ENCODE assay signal across 18 cellular contexts in genomic region chr20:15188415-15188814, GRCh38.
DNase-seq lines count a peak whose midpoint lies in the region; ATAC-seq and TF ChIP-seq lines count a peak whose summit lies in the region.
"Had no signal": no experiment of that assay in that cellular context is flagged by ENCODE, and none has a peak within 500 bp of the region (broad histone marks: within the 10 kb centered on the region; RNA-seq: fewer than 3 reads in every experiment).

No MANE protein-coding gene starts in this region.

- H2BK20ac ChIP-seq in IMR-90 (ENCODE audit: low read depth, low read length): no peak overlapping the region

- CTCF ChIA-PET in mammary epithelial cell (lab: Charles Lee; ENCODE audit: low non-redundant PET) (no interaction called here), IMR-90 (lab: Yijun Ruan, JAX) (no interaction called here)

- TF ChIP-seq CTCF in mammary epithelial cell (conservative IDR thresholded peaks at IDR 0.05 in 1 of 2, IDR thresholded peaks at IDR 0.05 in 1 of 2; ENCODE audit: extremely low read depth in 1 of 2, insufficient read depth in 1 of 2, low read depth in 1 of 2, low read length in 2 of 2) (no peak), breast epithelium (IDR thresholded peaks at IDR 0.05) (no peak), IMR-90 (conservative IDR thresholded peaks at IDR 0.05; ENCODE audit: low read depth, low read length) (no peak), CD14-positive monocyte (IDR thresholded peaks at IDR 0.05) (no peak)

- BruUV-seq in mammary epithelial cell (replicated peaks; lab: Mats Ljungman, UMichigan) (no TSS peak), IMR-90 (replicated peaks; lab: Mats Ljungman, UMichigan) (no TSS peak)

- WGBS in mammary epithelial cell (ENCODE audit: low coverage, missing lambda C conversion rate): 78% methylated on average over 3 of the region's 3 CpGs
- WGBS in IMR-90 (ENCODE audit: extremely low coverage in 2 of 2, insufficient read length in 1 of 2), 2 experiments: no CpG with 5 or more reads among the region's 3 CpGs

- H2BK15ac ChIP-seq in IMR-90 (ENCODE audit: low read depth, low read length): no peak overlapping the region

- H3K27ac ChIP-seq in mammary epithelial cell (ENCODE audit: insufficient read depth, low read depth, low read length) (no peak overlapping the region), breast epithelium (no peak overlapping the region), IMR-90 (ENCODE audit: insufficient read depth, low read length) (no peak overlapping the region)
- H3K27ac ChIP-seq: 22Rv1; BLaER1 treated with 17β-estradiol and CSF1 and Interleukin-3, amounts not matched to agents 10 nM and 100 nM had no signal

- TF ChIP-seq POLR2A in breast epithelium (IDR thresholded peaks at IDR 0.05): no peak
- no peak for TF ChIP-seq POLR2A in IMR-90 (IDR thresholded peaks at IDR 0.05; ENCODE audit: low read depth, low read length)

- ATAC-seq in IMR-90 (ENCODE audit: low read depth) (no peak), sciatic nerve (peak; percentile 66), HG03342 (IDR thresholded peaks at IDR 0.05; ENCODE audit: unreplicated experiment) (no peak)
- ATAC-seq: HCT116 had no signal

- H2AFZ ChIP-seq in mammary epithelial cell (ENCODE audit: low read depth, low read length) (no peak overlapping the region), IMR-90 (replicated peaks; ENCODE audit: low read length, poor library complexity) (no peak overlapping the region)

- intact Hi-C loops in mammary epithelial cell (cut with micrococcal nuclease) (no loop called here), breast epithelium (cut with DNase I; ENCODE audit: low total_unique reads) (no loop called here), IMR-90 (cut with micrococcal nuclease) (no loop called here), sciatic nerve (cut with DNase I) (no loop called here), CD14-positive monocyte (cut with micrococcal nuclease) (no loop called here)

- no peak overlapping the region for H2BK5ac ChIP-seq in IMR-90 (ENCODE audit: low read depth, low read length, poor library complexity, severe bottlenecking)

- H4K8ac ChIP-seq in IMR-90 (ENCODE audit: low read depth in 2 of 2, low read length in 2 of 2): no peak overlapping the region

- H4K5ac ChIP-seq in IMR-90 (ENCODE audit: low read depth, low read length): no peak overlapping the region

- no peaks in the 10 kb centered on the region for H3K36me3 Mint-ChIP-seq in CD14-positive monocyte
- H3K36me3 Mint-ChIP-seq: CD4-positive, CD25-positive, alpha-beta regulatory T cell; CD8-positive, alpha-beta memory T cell had no signal

- no peak overlapping the region for H4K91ac ChIP-seq in IMR-90 (ENCODE audit: insufficient read depth, low read depth, low read length)

- no peaks in the 10 kb centered on the region for H3K27me3 ChIP-seq in mammary epithelial cell (ENCODE audit: insufficient read depth, low read length)
- no peaks in the 10 kb centered on the region for H3K27me3 ChIP-seq in breast epithelium
- no peaks in the 10 kb centered on the region for H3K27me3 ChIP-seq in IMR-90 (ENCODE audit: control insufficient read depth, insufficient read depth, low read length)
- no peaks in the 10 kb centered on the region for H3K27me3 ChIP-seq in endocrine pancreas (ENCODE audit: control insufficient read depth, insufficient read depth, low read length)
- H3K27me3 ChIP-seq: BLaER1 treated with 17β-estradiol and CSF1 and Interleukin-3, amounts not matched to agents 10 nM and 100 nM had no signal

- H2AK5ac ChIP-seq in IMR-90 (ENCODE audit: low read depth, low read length): no peak overlapping the region

- H3K18ac ChIP-seq in IMR-90 (ENCODE audit: low read depth, low read length): no peak overlapping the region

- no peaks in the 10 kb centered on the region for H3K79me2 ChIP-seq in mammary epithelial cell (ENCODE audit: insufficient read depth, low read length)

- H3K9me1 ChIP-seq in IMR-90 (ENCODE audit: insufficient read depth, low read length): no peaks in the 10 kb centered on the region

- TF ChIP-seq RAD21 in IMR-90 (IDR thresholded peaks at IDR 0.05; ENCODE audit: low read length): no peak

- H3K4me3 Mint-ChIP-seq in CD14-positive monocyte: no peak overlapping the region
- H3K4me3 Mint-ChIP-seq: CD8-positive, alpha-beta memory T cell; HFFc6 had no signal

- dilution Hi-C loops in mammary epithelial cell (cut with HindIII; ENCODE audit: low sequenced_read_pairs) (no loop called here), IMR-90 (cut with HindIII; ENCODE audit: low sequenced_read_pairs, unreplicated experiment) (no loop called here)

- H3K4me2 ChIP-seq in mammary epithelial cell (ENCODE audit: insufficient read depth, low read depth, low read length) (no peak overlapping the region), IMR-90 (ENCODE audit: low read depth, low read length) (no peak overlapping the region)

- H3K4me1 Mint-ChIP-seq in CD14-positive monocyte: no peaks in the 10 kb centered on the region
- H3K4me1 Mint-ChIP-seq: CD4-positive, CD25-positive, alpha-beta regulatory T cell; CD8-positive, alpha-beta memory T cell had no signal

- H2AK9ac ChIP-seq in IMR-90 (replicated peaks; ENCODE audit: low read depth, low read length, poor library complexity): no peak overlapping the region

- peaks cover 0 to 1% (median 0%) of the 10 kb centered on the region in 3 donors for H3K27me3 Mint-ChIP-seq in CD14-positive monocyte (ENCODE audit: low read depth in 3 of 3)
- H3K27me3 Mint-ChIP-seq: CD4-positive, CD25-positive, alpha-beta regulatory T cell; CD8-positive, alpha-beta memory T cell had no signal

- H3K9ac ChIP-seq in mammary epithelial cell (ENCODE audit: insufficient read depth, low read length): no peak overlapping the region
- no peak overlapping the region for H3K9ac ChIP-seq in IMR-90 (ENCODE audit: low read depth, low read length)
- no peak overlapping the region for H3K9ac ChIP-seq in endocrine pancreas (ENCODE audit: control insufficient read depth, insufficient read depth, low read length)
- H3K9ac ChIP-seq: BLaER1 treated with 17β-estradiol and CSF1 and Interleukin-3, amounts not matched to agents 10 nM and 100 nM had no signal

- H3K9me3 ChIP-seq in mammary epithelial cell (replicated peaks; ENCODE audit: insufficient read depth, low read length): no peaks in the 10 kb centered on the region
- H3K9me3 ChIP-seq in breast epithelium: no peaks in the 10 kb centered on the region
- 0 out of 2 replicates have a peak, but pooled peaks cover 6% of the 10 kb centered on the region for H3K9me3 ChIP-seq in IMR-90 (ENCODE audit: control insufficient read depth, insufficient read depth, low read length)
- no peaks in the 10 kb centered on the region for H3K9me3 ChIP-seq in endocrine pancreas (ENCODE audit: control insufficient read depth, low read length)
- H3K9me3 ChIP-seq: Caco-2 had no signal

- in situ Hi-C loops in mammary epithelial cell (cut with MboI; ENCODE audit: low sequenced_read_pairs in 2 of 2): no loop called here
- in situ Hi-C loops in IMR-90 (cut with MboI; ENCODE audit: low sequenced_read_pairs): no loop called here

- H3K14ac ChIP-seq in IMR-90 (replicated peaks; ENCODE audit: low read depth, low read length): no peak overlapping the region

- H3K4me1 ChIP-seq in mammary epithelial cell (ENCODE audit: insufficient read depth, low read length): no peaks in the 10 kb centered on the region
- no peaks in the 10 kb centered on the region for H3K4me1 ChIP-seq in breast epithelium
- H3K4me1 ChIP-seq in IMR-90 (ENCODE audit: control insufficient read depth, insufficient read depth, low read length): no peaks in the 10 kb centered on the region
- H3K4me1 ChIP-seq in endocrine pancreas (ENCODE audit: control insufficient read depth, insufficient read depth, low read length): peaks cover 4% of the 10 kb centered on the region
- H3K4me1 ChIP-seq: Caco-2 had no signal

- H3K23ac ChIP-seq in IMR-90 (ENCODE audit: low read depth, low read length): no peak overlapping the region

- H2BK120ac ChIP-seq in IMR-90 (ENCODE audit: low read depth, low read length): no peak overlapping the region

- no peak overlapping the region for H3K56ac ChIP-seq in IMR-90 (ENCODE audit: extremely low read depth, insufficient read depth, low read length)

- H4K20me1 ChIP-seq in mammary epithelial cell (ENCODE audit: insufficient read depth, low read length) (no peaks in the 10 kb centered on the region), IMR-90 (ENCODE audit: insufficient read depth, low read length) (no peaks in the 10 kb centered on the region)
- H4K20me1 ChIP-seq: BLaER1 treated with 17β-estradiol and CSF1 and Interleukin-3, amounts not matched to agents 10 nM and 100 nM had no signal

- DNase-seq in mammary epithelial cell (peak; percentile 45), breast epithelium (ENCODE audit: low spot score in 2 of 2) (no peak), IMR-90 (no peak), sciatic nerve (ENCODE audit: low spot score) (no peak), CD14-positive monocyte (ENCODE audit: low spot score) (no peak), NK-92 (lab: John Stamatoyannopoulos, UW; ENCODE audit: unreplicated experiment) (no peak)
- DNase-seq: Caco-2; CD4-positive, CD25-positive, alpha-beta regulatory T cell; CD8-positive, alpha-beta memory T cell; GDM1; GOT3; H7; HFFc6 had no signal

- H3K36me3 ChIP-seq in mammary epithelial cell (ENCODE audit: insufficient read depth, low read length) (no peaks in the 10 kb centered on the region), breast epithelium (no peaks in the 10 kb centered on the region), IMR-90 (ENCODE audit: control insufficient read depth, insufficient read depth, low read length) (no peaks in the 10 kb centered on the region), endocrine pancreas (ENCODE audit: control insufficient read depth, insufficient read depth, low read length) (no peaks in the 10 kb centered on the region)
- H3K36me3 ChIP-seq: BLaER1 treated with 17β-estradiol and CSF1 and Interleukin-3, amounts not matched to agents 10 nM and 100 nM had no signal

- peaks cover 0 to 7% (median 3%) of the 10 kb centered on the region in 7 donors for H3K9me3 Mint-ChIP-seq in CD14-positive monocyte

- POLR2A ChIA-PET in IMR-90 (lab: Charles Lee; ENCODE audit: unreplicated experiment): no interaction called here

- no peaks in the 10 kb centered on the region for H3K79me1 ChIP-seq in IMR-90 (ENCODE audit: low read depth in 1 of 2, low read length in 2 of 2)

- no peak overlapping the region for H3K4me3 ChIP-seq in mammary epithelial cell (replicated peaks in 1 of 3; ENCODE audit: insufficient read depth in 1 of 3, low read depth in 2 of 3, low read length in 3 of 3)
- H3K4me3 ChIP-seq in breast epithelium: no peak overlapping the region
- H3K4me3 ChIP-seq in IMR-90 (ENCODE audit: insufficient read depth, low read depth, low read length): no peak overlapping the region
- H3K4me3 ChIP-seq in endocrine pancreas (ENCODE audit: control insufficient read depth, insufficient read depth, low read length): peak overlapping the region; percentile 86
- H3K4me3 ChIP-seq: BLaER1 treated with 17β-estradiol and CSF1 and Interleukin-3, amounts not matched to agents 10 nM and 100 nM had no signal

- H3K27ac Mint-ChIP-seq in CD14-positive monocyte: no peak overlapping the region
- H3K27ac Mint-ChIP-seq: CD4-positive, CD25-positive, alpha-beta regulatory T cell; CD8-positive, alpha-beta memory T cell; HFFc6 had no signal

- H3K4ac ChIP-seq in IMR-90 (ENCODE audit: low read depth, low read length): no peak overlapping the region

TF ChIP-seq in IMR-90, 13 proteins besides CTCF, POLR2A, EP300 and RAD21:
- TF ChIP-seq CEBPB (IDR thresholded peaks at IDR 0.05; ENCODE audit: low read depth, low read length): peak; percentile 51
- no peak for TF ChIP-seq MAZ (IDR thresholded peaks at IDR 0.05; ENCODE audit: borderline replicate concordance, low read depth, low read length)
